In genomic region chr15:41609123-41609522, GRCh38 we compare ENCODE assay signal across 20 cellular contexts.
"Had no signal": no experiment of that assay in that cellular context is flagged by ENCODE, and none has a peak within 500 bp of the region (broad histone marks: within the 10 kb centered on the region; RNA-seq: fewer than 3 reads in every experiment).

No MANE protein-coding gene starts in this region.

- H3K4me2 ChIP-seq: KMS-11, SK-N-SH had no signal

- H3K27ac ChIP-seq: HL-60, KMS-11, RWPE1 had no signal

- H3K9ac ChIP-seq: KMS-11, SK-N-SH had no signal

- H3K9me3 ChIP-seq: SK-N-SH had no signal

- DNase-seq: Kasumi-1; MM.1S; NCI-H1092 treated with DMSO at 0.1 percent for 48 hours; NCI-H1436; NCI-H187; NCI-H2029; NCI-H2081 treated with DMSO at 0.1 percent for 48 hours; NCI-H2171; NCI-H226; NCI-H446; NCI-H510A; NCI-H774; NK-92 treated with Interleukin-12 subunit alpha and Interleukin-12 subunit beta, amount 100 ng/mL, for 24 hours; PC-3; SHP77; SK-N-SH had no signal

- FAIRE-seq: HTR-8/SVneo had no signal
